ENCODE assay signal across 1 cellular context in the genomic region with DNA sequence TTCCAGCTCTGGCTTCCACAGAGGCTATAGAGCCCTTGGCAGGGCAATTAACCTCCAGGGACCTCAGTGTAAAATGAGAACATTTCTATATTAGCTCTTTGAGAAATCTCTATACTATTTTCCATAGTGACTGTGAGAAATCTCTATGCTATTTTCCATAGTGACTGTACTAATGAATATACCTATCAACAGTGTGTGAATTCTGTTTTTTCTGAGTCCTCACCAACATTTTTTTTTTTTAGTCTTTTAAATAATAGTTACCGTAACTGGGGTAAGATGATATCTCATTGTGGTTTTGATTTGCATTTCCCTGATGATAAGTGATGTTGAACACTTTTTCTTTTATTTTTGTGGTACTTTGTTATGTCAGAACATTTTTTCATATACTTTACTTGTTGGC.
TF ChIP-seq lines count a peak whose summit lies in the region.

No MANE protein-coding gene starts in this region.

TF ChIP-seq in SK-N-SH treated with all-trans-retinoic acid at 6 μM for 48 hours, 23 proteins besides CTCF, POLR2A, EP300 and RAD21 (continued from another document):
- no peak for TF ChIP-seq TSHZ2 (CRISPR knock-in tag; IDR thresholded peaks at IDR 0.05)
- no peak for TF ChIP-seq ZFP3 (CRISPR knock-in tag; IDR thresholded peaks at IDR 0.05)
- no peak for TF ChIP-seq SNAI2 (CRISPR knock-in tag; IDR thresholded peaks at IDR 0.05)
- TF ChIP-seq BACH2 (CRISPR knock-in tag; IDR thresholded peaks at IDR 0.05; ENCODE audit: borderline replicate concordance): no peak
- TF ChIP-seq TOX (CRISPR knock-in tag; IDR thresholded peaks at IDR 0.05; ENCODE audit: borderline replicate concordance): no peak
- TF ChIP-seq CSRNP3 (CRISPR knock-in tag; IDR thresholded peaks at IDR 0.05): no peak
- TF ChIP-seq, protein P1, sequence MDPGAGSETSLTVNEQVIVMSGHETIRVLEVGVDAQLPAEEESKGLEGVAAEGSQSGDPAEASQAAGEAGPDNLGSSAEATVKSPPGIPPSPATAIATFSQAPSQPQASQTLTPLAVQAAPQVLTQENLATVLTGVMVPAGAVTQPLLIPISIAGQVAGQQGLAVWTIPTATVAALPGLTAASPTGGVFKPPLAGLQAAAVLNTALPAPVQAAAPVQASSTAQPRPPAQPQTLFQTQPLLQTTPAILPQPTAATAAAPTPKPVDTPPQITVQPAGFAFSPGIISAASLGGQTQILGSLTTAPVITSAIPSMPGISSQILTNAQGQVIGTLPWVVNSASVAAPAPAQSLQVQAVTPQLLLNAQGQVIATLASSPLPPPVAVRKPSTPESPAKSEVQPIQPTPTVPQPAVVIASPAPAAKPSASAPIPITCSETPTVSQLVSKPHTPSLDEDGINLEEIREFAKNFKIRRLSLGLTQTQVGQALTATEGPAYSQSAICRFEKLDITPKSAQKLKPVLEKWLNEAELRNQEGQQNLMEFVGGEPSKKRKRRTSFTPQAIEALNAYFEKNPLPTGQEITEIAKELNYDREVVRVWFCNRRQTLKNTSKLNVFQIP (CRISPR knock-in tag; IDR thresholded peaks at IDR 0.05; ENCODE audit: borderline replicate concordance, low read depth): no peak
- TF ChIP-seq ZFP30 (CRISPR knock-in tag; IDR thresholded peaks at IDR 0.05): no peak
- no peak for TF ChIP-seq GLIS3 (CRISPR knock-in tag; IDR thresholded peaks at IDR 0.05)
- TF ChIP-seq RARB (CRISPR knock-in tag; IDR thresholded peaks at IDR 0.05): no peak
- TF ChIP-seq PATZ1 (CRISPR knock-in tag; IDR thresholded peaks at IDR 0.05; ENCODE audit: borderline replicate concordance): no peak
- no peak for TF ChIP-seq ZNF70 (CRISPR knock-in tag; IDR thresholded peaks at IDR 0.05)
- no peak for TF ChIP-seq ESRRG (CRISPR knock-in tag; IDR thresholded peaks at IDR 0.05)
